Comparison of ENCODE assay signal across 28 cellular contexts in the genomic region with DNA sequence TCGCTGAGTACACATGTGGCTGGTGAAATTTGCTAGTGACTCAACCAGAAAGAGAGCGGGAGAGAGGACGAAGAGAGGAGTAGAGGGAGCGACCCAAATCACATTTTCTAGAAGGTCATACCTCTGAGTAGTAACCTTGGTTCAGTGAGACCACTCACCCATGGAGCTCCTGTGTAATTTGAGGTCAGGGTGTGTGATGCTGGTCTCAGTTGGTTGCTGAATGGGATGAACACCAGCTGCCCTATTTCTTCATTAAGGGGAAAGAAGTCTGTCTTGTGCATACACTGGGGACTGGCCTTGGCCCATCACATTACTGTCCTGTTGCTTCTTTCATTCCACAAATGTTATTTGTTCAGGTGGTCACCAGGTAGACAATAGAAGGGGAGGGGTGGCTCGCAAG.
DNase-seq lines count a peak whose midpoint lies in the region; ATAC-seq, FAIRE-seq and TF ChIP-seq lines count a peak whose summit lies in the region.
"Had no signal": no experiment of that assay in that cellular context is flagged by ENCODE, and none has a peak within 500 bp of the region (broad histone marks: within the 10 kb centered on the region; RNA-seq: fewer than 3 reads in every experiment).

No MANE protein-coding gene starts in this region.

- H3K27me3 Mint-ChIP-seq in nephron (ENCODE audit: low read depth): peaks cover 31% of the 10 kb centered on the region

- no peak for TF ChIP-seq POLR2A in H1 (IDR thresholded peaks at IDR 0.05; ENCODE audit: control extremely low read depth in 1 of 2, low read depth in 2 of 2, low read length in 2 of 2)

- no peaks in the 10 kb centered on the region for H3K27me3 ChIP-seq in H1 (replicated peaks in 1 of 4; ENCODE audit: control insufficient read depth in 3 of 4, extremely low read depth in 1 of 4, insufficient read depth in 3 of 4, low read length in 3 of 4)
- H3K27me3 ChIP-seq: BLaER1 had no signal

- ATAC-seq in left lobe of liver (no peak), left colon (no peak)
- ATAC-seq: GM12878 had no signal

- H2BK120ac ChIP-seq in H1 (replicated peaks; ENCODE audit: low read depth, low read length): no peak overlapping the region

- POLR2A ChIA-PET in H1 (lab: Charles Lee; ENCODE audit: partially characterized antibody): no interaction called here

- no peak for TF ChIP-seq RAD21 in H1 (IDR thresholded peaks at IDR 0.05 in 1 of 2, conservative IDR thresholded peaks at IDR 0.05 in 1 of 2; ENCODE audit: low read depth in 2 of 2, low read length in 2 of 2)

- H3K56ac ChIP-seq in H1 (replicated peaks; ENCODE audit: insufficient read length, low read depth, low read length): no peak overlapping the region

- no peak overlapping the region for H3K9ac ChIP-seq in H1 (replicated peaks in 1 of 4; ENCODE audit: extremely low read depth in 1 of 4, low read depth in 3 of 4, low read length in 3 of 4)
- H3K9ac ChIP-seq: BLaER1 had no signal

- H4K8ac ChIP-seq in H1 (ENCODE audit: extremely low read depth, insufficient read depth, low read length): no peak overlapping the region

- H3K23me2 ChIP-seq in H1 (ENCODE audit: low read depth, low read length): peaks cover 2% of the 10 kb centered on the region; the same call in 1 of the 2 replicates

- H3K79me1 ChIP-seq in H1 (ENCODE audit: low read depth, low read length): no peaks in the 10 kb centered on the region

- peaks cover 6% of the 10 kb centered on the region for H3K9me3 Mint-ChIP-seq in nephron

- no peak overlapping the region for H3K4me2 ChIP-seq in H1 (ENCODE audit: insufficient read depth in 1 of 2, low read depth in 2 of 2, low read length in 2 of 2)
- H3K4me2 ChIP-seq: BLaER1 had no signal

- peak overlapping the region; percentile 75; the same call in 1 of the 2 replicates for H2BK20ac ChIP-seq in H1 (ENCODE audit: low read length)

- H3K79me2 ChIP-seq in H1 (ENCODE audit: control insufficient read depth in 1 of 2, insufficient read depth in 2 of 2, low read length in 2 of 2): no peaks in the 10 kb centered on the region

- DNase-seq in NCI-H69 (lab: John Stamatoyannopoulos, UW) (peak; percentile 13), H1 (ENCODE audit: low read depth in 1 of 2, low spot score in 2 of 2) (no peak), left lobe of liver (ENCODE audit: low spot score) (peak; percentile 7), substantia nigra (lab: John Stamatoyannopoulos, UW) (no peak), left colon (no peak), NCI-H1092 treated with DMSO at 0.1 percent for 48 hours (lab: John Stamatoyannopoulos, UW) (no peak)
- DNase-seq: 8988T; ACHN; BE2C; C1 segment of cervical spinal cord; CD4-positive, alpha-beta memory T cell; CD4-positive, CD25-positive, alpha-beta regulatory T cell; CD8-positive, alpha-beta memory T cell; COR-L47; DMS 273 treated with DMSO at 0.1 percent for 48 hours; DMS153; DMS53; DMS79; DND-41; EL; GDM1 had no signal

- no peak overlapping the region for H2AFZ ChIP-seq in H1 (ENCODE audit: low read length)

- H4K91ac ChIP-seq in H1 (replicated peaks; ENCODE audit: insufficient read length, low read length): peak overlapping the region; percentile 59

- H3K27ac Mint-ChIP-seq in nephron: peak overlapping the region; percentile 24 to 28 (median 26)
- H3K27ac Mint-ChIP-seq: CD14-positive monocyte; CD4-positive, alpha-beta memory T cell; CD4-positive, CD25-positive, alpha-beta regulatory T cell; CD8-positive, alpha-beta memory T cell had no signal

- H2BK5ac ChIP-seq in H1 (ENCODE audit: low read depth, low read length): no peak overlapping the region

- H3K27ac ChIP-seq in H1 (ENCODE audit: low read depth, low read length) (no peak overlapping the region), substantia nigra (ENCODE audit: low read depth, low read length, poor library complexity, severe bottlenecking) (no peak overlapping the region)
- H3K27ac ChIP-seq: BLaER1 had no signal

- no peak for FAIRE-seq in H1 (lab: Jason Lieb, UNC)
- FAIRE-seq: A204.1, GM12878, GM12892, GM19239 had no signal

- H3K18ac ChIP-seq in H1 (ENCODE audit: extremely low read depth, low read length): no peak overlapping the region

- no peak for TF ChIP-seq EP300 in H1 (IDR thresholded peaks at IDR 0.05; ENCODE audit: borderline replicate concordance in 1 of 2, low read depth in 2 of 2, low read length in 2 of 2)

- no peak overlapping the region for H2BK15ac ChIP-seq in H1 (ENCODE audit: low read length)

- no peak overlapping the region for H3K14ac ChIP-seq in H1 (ENCODE audit: insufficient read length)

- H3K4ac ChIP-seq in H1 (replicated peaks; ENCODE audit: insufficient read length, low read depth, low read length): no peak overlapping the region

- H3K23ac ChIP-seq in H1 (ENCODE audit: insufficient read length): no peak overlapping the region

- CTCF ChIA-PET in H1 (lab: Charles Lee; ENCODE audit: partially characterized antibody): interaction anchor here (1.5 to 2.4 kb wide), 2 partner anchors 13 to 19 kb away, joined by 6 read pairs; no protein-coding TSS in a partner anchor

- H4K5ac ChIP-seq in H1 (ENCODE audit: insufficient read length, low read depth, low read length): no peak overlapping the region

- no peak overlapping the region for H2AK5ac ChIP-seq in H1 (ENCODE audit: low read depth, low read length)

- 62% methylated on average over 5 of the region's 5 CpGs; no CpG with 5 or more reads in 1 of the 2 experiments for WGBS in H1 (ENCODE audit: extremely low coverage in 1 of 2, insufficient coverage in 1 of 2, insufficient read length in 1 of 2, insufficient replicate concordance in 2 of 2, low coverage in 1 of 2, low lambda C conversion rate in 2 of 2, missing lambda C conversion rate in 1 of 2), 2 experiments

- H3K4me1 Mint-ChIP-seq in nephron: peaks cover 46% of the 10 kb centered on the region
- H3K4me1 Mint-ChIP-seq: CD4-positive, CD25-positive, alpha-beta regulatory T cell; CD8-positive, alpha-beta memory T cell had no signal

- H3K36me3 ChIP-seq in H1 (ENCODE audit: control insufficient read depth in 2 of 4, insufficient read depth in 4 of 4, low read length in 3 of 4): no peaks in the 10 kb centered on the region; a peak in 1 of 8 replicates
- H3K36me3 ChIP-seq: BE2C, BLaER1 had no signal

- no peak overlapping the region for H3K4me3 Mint-ChIP-seq in nephron
- H3K4me3 Mint-ChIP-seq: CD14-positive monocyte; CD4-positive, alpha-beta memory T cell; CD4-positive, CD25-positive, alpha-beta regulatory T cell; CD8-positive, alpha-beta memory T cell had no signal

- intact Hi-C loops in left colon (cut with DNase I, micrococcal nuclease): no loop called here

- H3K9me3 ChIP-seq in H1 (ENCODE audit: insufficient read depth in 2 of 2, low read depth in 1 of 2, low read length in 1 of 2): peaks cover 0 to 6% of the 10 kb centered on the region in 2 experiments; a peak in 1 of 4 replicates
- H3K9me3 ChIP-seq: BE2C had no signal

- H3K36me3 Mint-ChIP-seq in nephron (ENCODE audit: low read depth): no peaks in the 10 kb centered on the region
- H3K36me3 Mint-ChIP-seq: CD14-positive monocyte; CD4-positive, alpha-beta memory T cell; CD4-positive, CD25-positive, alpha-beta regulatory T cell; CD8-positive, alpha-beta memory T cell had no signal

- H4K20me1 ChIP-seq in H1 (replicated peaks in 1 of 2; ENCODE audit: control insufficient read depth in 1 of 2, insufficient read depth in 2 of 2, low read length in 2 of 2): no peaks in the 10 kb centered on the region
- H4K20me1 ChIP-seq: BLaER1 had no signal

- no peak overlapping the region for H2BK12ac ChIP-seq in H1 (ENCODE audit: low read depth, low read length)

- H3K4me3 ChIP-seq in H1 (ENCODE audit: extremely low read depth in 1 of 4, insufficient read depth in 2 of 4, low read depth in 3 of 4, low read length in 4 of 4): no peak overlapping the region; a peak in 1 of 8 replicates
- H3K4me3 ChIP-seq: BLaER1, GM12878 had no signal

- H3K4me1 ChIP-seq in H1 (replicated peaks in 1 of 4; ENCODE audit: control insufficient read depth in 3 of 4, insufficient read depth in 4 of 4, low read length in 3 of 4): peaks cover 2 to 8% (median 4%) of the 10 kb centered on the region in 4 experiments; a peak in 6 of 7 replicates
- H3K4me1 ChIP-seq: BE2C, BLaER1 had no signal

- TF ChIP-seq CTCF in H1 (IDR thresholded peaks at IDR 0.05; ENCODE audit: control extremely low read depth in 1 of 3, insufficient read depth in 1 of 3, low read depth in 1 of 3, low read length in 3 of 3): no peak
- TF ChIP-seq CTCF in nephron (IDR thresholded peaks at IDR 0.05; ENCODE audit: unreplicated experiment in 3 of 3): no peak

TF ChIP-seq in H1, 55 proteins besides CTCF, POLR2A, EP300 and RAD21 (continues in another document):
- TF ChIP-seq, protein P1, sequence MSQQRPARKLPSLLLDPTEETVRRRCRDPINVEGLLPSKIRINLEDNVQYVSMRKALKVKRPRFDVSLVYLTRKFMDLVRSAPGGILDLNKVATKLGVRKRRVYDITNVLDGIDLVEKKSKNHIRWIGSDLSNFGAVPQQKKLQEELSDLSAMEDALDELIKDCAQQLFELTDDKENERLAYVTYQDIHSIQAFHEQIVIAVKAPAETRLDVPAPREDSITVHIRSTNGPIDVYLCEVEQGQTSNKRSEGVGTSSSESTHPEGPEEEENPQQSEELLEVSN (IDR thresholded peaks at IDR 0.05): no peak

Comparison
In these comparisons a context has a peak if more than half of its experiments do, and no peak if none do; other contexts are left out.
1. DNase-seq: peak in NCI-H69 (single experiment) and left lobe of liver (single experiment); none in H1 (0 of 2), substantia nigra (0 of 49), left colon (0 of 2) and NCI-H1092 treated with DMSO at 0.1 percent for 48 hours (single experiment).